24 cellular contexts compared by ENCODE assay signal in the genomic region with DNA sequence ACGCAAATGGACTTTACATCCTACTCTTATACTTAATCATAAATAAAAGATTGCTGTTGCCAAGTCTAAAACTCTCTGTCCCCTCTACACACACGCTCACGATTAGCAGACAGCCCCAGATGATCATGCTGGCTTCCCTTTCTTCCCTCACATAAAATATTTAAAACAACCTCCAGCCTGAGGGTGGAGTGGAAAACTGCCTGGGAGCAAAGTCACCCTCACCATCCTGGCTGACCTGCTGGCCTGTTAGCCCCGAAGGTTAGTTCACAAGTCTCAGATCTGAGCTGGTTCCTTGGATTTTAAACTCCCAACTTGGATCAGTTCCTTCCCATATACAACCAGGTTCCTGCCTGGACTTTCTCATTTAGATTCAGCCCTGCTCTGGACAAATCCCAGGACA.
"Had no signal": no experiment of that assay in that cellular context is flagged by ENCODE, and none has a peak within 500 bp of the region (broad histone marks: within the 10 kb centered on the region; RNA-seq: fewer than 3 reads in every experiment).

No MANE protein-coding gene starts in this region.

- H3K4me3 ChIP-seq: body of pancreas, Peyer's patch had no signal

- H3K27ac Mint-ChIP-seq: activated CD4-positive, alpha-beta T cell treated with anti-CD3 and anti-CD28 coated beads for 36 hours; activated CD8-positive, alpha-beta T cell treated with anti-CD3 and anti-CD28 coated beads for 36 hours; activated naive CD4-positive, alpha-beta T cell treated with anti-CD3 and anti-CD28 coated beads, Interleukin-2, amount 50 U/mL, for 24 hours had no signal

- H3K27me3 Mint-ChIP-seq: activated CD4-positive, alpha-beta T cell treated with anti-CD3 and anti-CD28 coated beads for 36 hours; activated CD8-positive, alpha-beta T cell treated with anti-CD3 and anti-CD28 coated beads for 36 hours; activated naive CD4-positive, alpha-beta T cell treated with anti-CD3 and anti-CD28 coated beads, Interleukin-2, amount 50 U/mL, for 24 hours had no signal

- FAIRE-seq: bronchial epithelial cell, TTC549 had no signal

- DNase-seq: activated CD4-positive, alpha-beta T cell treated with anti-CD3 and anti-CD28 coated beads for 36 hours; activated CD8-positive, alpha-beta memory T cell treated with anti-CD3 and anti-CD28 coated beads, Interleukin-2, amount 50 U/mL, for 48 hours; activated CD8-positive, alpha-beta T cell treated with anti-CD3 and anti-CD28 coated beads for 36 hours; activated effector memory CD4-positive, alpha-beta T cell treated with Interleukin-2 at 50 U/mL for 16 hours; activated naive CD4-positive, alpha-beta T cell; activated T-cell treated with anti-CD3 and anti-CD28 coated beads, Interleukin-2, amount 50 U/mL, for 1 hour; aorta; body of pancreas; central memory CD4-positive, alpha-beta T cell; KG1; NCI-H1092; NCI-H1417 treated with DMSO at 0.1 percent for 48 hours; NCI-H1694 treated with DMSO at 0.1 percent for 48 hours; NCI-H2029 treated with DMSO at 0.1 percent for 48 hours; NCI-H345; NCI-H510A; NCI-H69; Peyer's patch; SHP77 treated with DMSO at 0.1 percent for 48 hours; T1000 had no signal

- H3K27ac ChIP-seq: body of pancreas, VCaP had no signal

- H3K9me3 ChIP-seq: body of pancreas, Peyer's patch had no signal

- H3K4me1 Mint-ChIP-seq: activated CD4-positive, alpha-beta T cell treated with anti-CD3 and anti-CD28 coated beads for 36 hours; activated naive CD4-positive, alpha-beta T cell treated with anti-CD3 and anti-CD28 coated beads, Interleukin-2, amount 50 U/mL, for 24 hours had no signal

- H3K9me3 Mint-ChIP-seq: activated CD8-positive, alpha-beta T cell treated with anti-CD3 and anti-CD28 coated beads for 36 hours; activated naive CD4-positive, alpha-beta T cell treated with anti-CD3 and anti-CD28 coated beads, Interleukin-2, amount 50 U/mL, for 24 hours had no signal

- H3K27me3 ChIP-seq: body of pancreas, Peyer's patch had no signal

- H3K4me3 Mint-ChIP-seq: activated CD4-positive, alpha-beta T cell treated with anti-CD3 and anti-CD28 coated beads for 36 hours; activated CD8-positive, alpha-beta T cell treated with anti-CD3 and anti-CD28 coated beads for 36 hours; activated naive CD4-positive, alpha-beta T cell treated with anti-CD3 and anti-CD28 coated beads, Interleukin-2, amount 50 U/mL, for 24 hours had no signal

- H3K4me1 ChIP-seq: Peyer's patch had no signal
